8 cellular contexts compared by ENCODE assay signal in the genomic region with DNA sequence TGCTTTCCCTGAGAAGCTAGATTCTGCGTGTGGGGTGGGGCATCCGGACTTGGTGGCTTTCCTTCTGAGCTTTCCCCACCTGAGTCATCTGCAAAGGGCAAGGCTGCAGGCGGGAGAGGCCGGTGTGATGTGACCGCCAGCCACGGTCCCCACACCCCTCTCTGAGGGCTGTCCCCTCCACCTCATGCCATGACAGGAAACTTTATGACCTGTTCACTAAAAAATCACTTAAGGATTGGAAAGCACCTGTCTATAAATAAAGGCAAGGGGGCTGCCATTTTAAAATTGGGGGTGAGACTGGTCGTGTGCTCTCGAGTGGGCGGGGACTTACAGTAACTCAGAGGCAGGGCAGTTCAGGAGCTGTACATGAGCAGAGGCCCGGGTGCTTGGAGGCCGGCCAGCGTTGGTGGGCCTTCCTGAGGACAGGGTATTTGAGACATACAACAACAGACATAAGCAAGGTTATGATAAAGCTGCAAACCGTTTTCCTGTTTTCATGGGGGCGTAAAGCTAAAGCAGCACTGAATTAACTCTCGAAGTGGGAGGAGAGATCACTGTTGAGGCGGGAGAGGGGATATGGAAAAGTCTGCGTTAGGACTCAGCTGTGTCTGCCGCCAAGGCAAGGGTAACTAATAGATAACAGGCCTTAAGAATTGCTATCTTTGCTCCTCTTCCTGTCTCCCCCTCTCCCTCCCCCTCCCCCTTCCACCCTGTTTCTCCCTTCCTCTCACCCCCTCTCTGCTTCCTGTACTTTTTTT. TPM values are rescaled to one million over a fixed set of nuclear protein-coding genes. Genes with fewer than 3 reads are reported as not detected.
DNase-seq lines count a peak whose midpoint lies in the region; ATAC-seq and TF ChIP-seq lines count a peak whose summit lies in the region.

No MANE protein-coding gene starts in this region.

- H3K4me1 ChIP-seq in ascending aorta = peaks cover 0 to 7% of the 10 kb centered on the region in 2 donors
- H3K4me1 ChIP-seq in lower lobe of right lung = peaks cover 59% of the 10 kb centered on the region

- ATAC-seq in GM18861 (IDR thresholded peaks at IDR 0.05; ENCODE audit: unreplicated experiment) (peak; percentile 38), HG03064 (IDR thresholded peaks at IDR 0.05; ENCODE audit: low read depth, unreplicated experiment) (peak; percentile 41), T-cell (replicated peaks in 1 of 4) (peak; percentile 25 to 45 (median 34)), lower lobe of right lung (peak; percentile 32 to 42)

- POLR2A ChIA-PET in T-cell (lab: Charles Lee) = interaction anchor here (0.6 to 1.3 kb wide), 7 partner anchors 12 to 168 kb away, joined by 3 to 14 read pairs (median 6); a partner anchor contains a TSS

- H3K4me3 Mint-ChIP-seq in T-cell = peak overlapping the region; percentile 64 to 78 (median 72)

- no peaks in the 10 kb centered on the region for H3K27me3 ChIP-seq in ascending aorta
- H3K27me3 ChIP-seq in lower lobe of right lung (ENCODE audit: low read depth) = no peaks in the 10 kb centered on the region

- H3K4me1 Mint-ChIP-seq in T-cell = peaks cover 84 to 96% (median 91%) of the 10 kb centered on the region in 3 donors

- intact Hi-C loops in ascending aorta (cut with DNase I) = no loop called here
- intact Hi-C loops in lower lobe of right lung (cut with DNase I) = loop anchor here (10.0 kb wide), 1 partner anchor 47 kb away; a partner anchor contains a TSS

- CTCF ChIA-PET in T-cell (lab: Charles Lee) = interaction anchor here in 1 of 2 donors (0.6 to 2.2 kb wide), 6 partner anchors 11 to 196 kb away, joined by 3 to 24 read pairs (median 4); a partner anchor contains a TSS

- no peaks in the 10 kb centered on the region for H3K9me3 ChIP-seq in ascending aorta
- no peaks in the 10 kb centered on the region for H3K9me3 ChIP-seq in lower lobe of right lung

- no peaks in the 10 kb centered on the region for H3K27me3 Mint-ChIP-seq in T-cell

- H3K36me3 ChIP-seq in ascending aorta = no peaks in the 10 kb centered on the region
- no peaks in the 10 kb centered on the region for H3K36me3 ChIP-seq in lower lobe of right lung

- peak overlapping the region in 1 of 2 donors; percentile 36 for H3K4me3 ChIP-seq in ascending aorta
- peak overlapping the region; percentile 24 for H3K4me3 ChIP-seq in lower lobe of right lung

- H3K27ac ChIP-seq in ascending aorta = peak overlapping the region; percentile 20 to 68
- H3K27ac ChIP-seq in lower lobe of right lung = peak overlapping the region; percentile 80

- peak overlapping the region; percentile 98 to 99 for H3K27ac Mint-ChIP-seq in T-cell

- TF ChIP-seq CTCF in ascending aorta (IDR thresholded peaks at IDR 0.05) = no peak
- no peak for TF ChIP-seq CTCF in lower lobe of right lung (IDR thresholded peaks at IDR 0.05)

- H3K9me3 Mint-ChIP-seq in T-cell = no peaks in the 10 kb centered on the region

- peak in 27 of 34 experiments; percentile 29 to 71 (median 45) for DNase-seq in T-cell
- DNase-seq in ascending aorta (ENCODE audit: low spot score in 2 of 2) = no peak
- DNase-seq in lower lobe of right lung = no peak
- DNase-seq in stimulated activated CD8-positive, alpha-beta memory T cell treated with anti-CD3 and anti-CD28 coated beads, Interleukin-7, amount 100 ng/mL, for 1 hour (ENCODE audit: low read depth in 2 of 2) = peak; percentile 39 to 49
- DNase-seq in medulla oblongata (ENCODE audit: extremely low spot score) = no peak
- no peak for DNase-seq in mucosa of gallbladder (ENCODE audit: low spot score)

- no peaks in the 10 kb centered on the region for H3K36me3 Mint-ChIP-seq in T-cell

RNA-seq across cellular contexts. Expression of a gene that starts 16.1 kb away (rescaled TPM):
- 10 to 100 TPM; 40.3 to 60.9 (median 50.7) TPM for total RNA-seq in T-cell
- 14.0 TPM for total RNA-seq in ascending aorta
- 125 TPM for total RNA-seq in lower lobe of right lung
- total RNA-seq in mucosa of gallbladder = 62.0 TPM

RNA-seq across cellular contexts. Expression of a gene that starts 45.4 kb away (rescaled TPM):
- total RNA-seq in T-cell = 10 to 100 TPM; 43.2 to 57.2 (median 47.1) TPM
- 6.5 TPM for total RNA-seq in ascending aorta
- total RNA-seq in lower lobe of right lung = 12.8 TPM
- total RNA-seq in mucosa of gallbladder = 11.8 TPM

Comparison
In these comparisons a context has a peak if more than half of its experiments do, and no peak if none do; other contexts are left out.
1. DNase-seq: peak in T-cell (27 of 34) and stimulated activated CD8-positive, alpha-beta memory T cell treated with anti-CD3 and anti-CD28 coated beads, Interleukin-7, amount 100 ng/mL, for 1 hour (2 of 2); none in ascending aorta (0 of 2), lower lobe of right lung (single experiment), medulla oblongata (single experiment) and mucosa of gallbladder (single experiment).
2. Peak in every context shown above with its lines, with median percentiles within 50 percentile points of each other: ATAC-seq.